In the genomic region with DNA sequence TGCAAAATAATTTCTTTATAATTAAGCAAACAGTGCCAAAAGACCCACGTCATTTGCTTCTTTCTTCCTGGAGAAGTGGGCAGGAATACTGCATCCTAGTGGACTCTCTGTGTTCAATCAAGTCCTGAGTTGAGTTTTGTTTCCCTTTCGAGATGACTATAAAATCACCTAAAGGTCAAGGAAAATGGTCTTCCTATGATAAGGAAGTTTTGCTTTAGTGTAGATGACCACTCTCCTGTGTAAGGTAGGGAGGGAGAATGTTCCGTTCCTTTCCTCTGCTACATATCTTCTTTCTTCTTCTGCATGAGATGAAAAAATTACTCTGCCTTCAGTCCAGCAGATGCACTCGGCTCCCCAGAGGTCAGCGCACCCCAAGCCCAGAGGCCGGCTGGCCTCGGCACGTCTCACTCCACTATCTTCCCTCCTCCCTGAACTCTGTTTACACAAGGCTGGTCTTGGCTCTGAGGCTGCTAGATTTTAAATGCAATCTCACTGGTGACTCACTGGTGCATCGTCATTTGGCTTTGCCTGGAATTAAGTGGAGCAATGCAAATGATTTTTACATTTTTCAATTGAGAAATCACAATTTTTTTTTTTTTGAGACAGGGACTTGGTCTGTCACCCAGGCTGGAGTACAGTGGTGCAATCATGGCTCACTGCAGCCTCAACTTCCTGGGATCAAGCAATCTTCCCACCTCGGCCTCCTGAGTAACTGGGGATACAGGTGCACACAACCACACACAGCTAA, we compare ENCODE assay signal across 1 cellular context.
TF ChIP-seq lines count a peak whose summit lies in the region.

No MANE protein-coding gene starts in this region.

TF ChIP-seq in HepG2, 621 proteins besides CTCF, POLR2A, EP300 and RAD21 (continued from another document and continues in another):
- TF ChIP-seq, protein P1, sequence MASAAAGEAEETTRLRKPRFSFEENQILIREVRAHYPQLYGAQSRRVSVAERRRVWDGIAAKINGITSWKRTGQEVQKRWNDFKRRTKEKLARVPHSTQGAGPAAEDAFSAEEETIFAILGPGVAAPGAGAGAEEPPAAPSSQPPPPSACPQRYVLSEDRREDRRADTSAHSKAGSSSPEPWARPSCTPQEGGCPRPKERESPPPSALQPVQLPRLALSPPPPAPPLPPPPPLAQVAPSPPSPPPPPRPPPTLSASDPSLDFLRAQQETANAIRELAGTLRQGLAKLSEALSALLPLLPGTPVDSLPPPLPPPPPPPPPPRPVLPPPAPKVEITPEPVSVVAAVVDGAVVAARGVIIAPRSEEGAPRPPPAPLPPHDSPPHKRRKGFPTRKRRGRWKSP (CRISPR knock-in tag; IDR thresholded peaks at IDR 0.05), result no peak
- TF ChIP-seq, protein P2, sequence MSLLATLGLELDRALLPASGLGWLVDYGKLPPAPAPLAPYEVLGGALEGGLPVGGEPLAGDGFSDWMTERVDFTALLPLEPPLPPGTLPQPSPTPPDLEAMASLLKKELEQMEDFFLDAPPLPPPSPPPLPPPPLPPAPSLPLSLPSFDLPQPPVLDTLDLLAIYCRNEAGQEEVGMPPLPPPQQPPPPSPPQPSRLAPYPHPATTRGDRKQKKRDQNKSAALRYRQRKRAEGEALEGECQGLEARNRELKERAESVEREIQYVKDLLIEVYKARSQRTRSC (CRISPR knock-in tag; IDR thresholded peaks at IDR 0.05; ENCODE audit: low read depth), result no peak
- TF ChIP-seq RXRA (CRISPR knock-in tag; IDR thresholded peaks at IDR 0.05) (peak; percentile 31; the same call in 1 of the 2 replicates), ZBTB38 (CRISPR knock-in tag; IDR thresholded peaks at IDR 0.05) (no peak), ZNF234 (CRISPR knock-in tag; conservative IDR thresholded peaks at IDR 0.05) (no peak), POGZ (CRISPR knock-in tag; IDR thresholded peaks at IDR 0.05) (peak; percentile 56), NKX3-1 (CRISPR knock-in tag; IDR thresholded peaks at IDR 0.05) (no peak), HOXA7 (CRISPR knock-in tag; IDR thresholded peaks at IDR 0.05) (no peak), ZNF430 (CRISPR knock-in tag; IDR thresholded peaks at IDR 0.05) (no peak), SAP130 (CRISPR knock-in tag; IDR thresholded peaks at IDR 0.05; ENCODE audit: low read depth) (peak; percentile 73), HNF4A (CRISPR knock-in tag; IDR thresholded peaks at IDR 0.05) (no peak), SP4 (CRISPR knock-in tag; IDR thresholded peaks at IDR 0.05) (0 out of 2 replicates have a peak, but pooled peaks have one; percentile 17), PTBP1 (IDR thresholded peaks at IDR 0.05; ENCODE audit: low read depth, low read length, poor library complexity, severe bottlenecking) (no peak), MEIS2 (CRISPR knock-in tag; IDR thresholded peaks at IDR 0.05) (no peak), SSRP1 (CRISPR knock-in tag; IDR thresholded peaks at IDR 0.05) (no peak), THAP11 (CRISPR knock-in tag; IDR thresholded peaks at IDR 0.05) (no peak), ZFYVE20 (CRISPR knock-in tag; IDR thresholded peaks at IDR 0.05; ENCODE audit: borderline replicate concordance, low read depth) (no peak), SMARCC2 (IDR thresholded peaks at IDR 0.05) (no peak), FOXK2 (IDR thresholded peaks at IDR 0.05) (no peak), SRY (CRISPR knock-in tag; IDR thresholded peaks at IDR 0.05) (no peak), NCOA1 (CRISPR knock-in tag; IDR thresholded peaks at IDR 0.05) (no peak), ZNF260 (CRISPR knock-in tag; IDR thresholded peaks at IDR 0.05; ENCODE audit: borderline replicate concordance, low read depth) (no peak), XBP1 (CRISPR knock-in tag; IDR thresholded peaks at IDR 0.05) (no peak), JARID2 (CRISPR knock-in tag; IDR thresholded peaks at IDR 0.05; ENCODE audit: insufficient replicate concordance) (no peak), TOPORS (CRISPR knock-in tag; IDR thresholded peaks at IDR 0.05) (no peak), ZSCAN29 (CRISPR knock-in tag; conservative IDR thresholded peaks at IDR 0.05) (no peak), ARNTL (CRISPR knock-in tag; IDR thresholded peaks at IDR 0.05) (no peak), SRSF1 (optimal IDR thresholded peaks at IDR 0.05; ENCODE audit: low read depth, low read length) (no peak), ZNF766 (CRISPR knock-in tag; IDR thresholded peaks at IDR 0.05; ENCODE audit: borderline replicate concordance) (no peak), FOXP1 (IDR thresholded peaks at IDR 0.05) (no peak), FOXP1 (CRISPR knock-in tag; IDR thresholded peaks at IDR 0.05) (peak; percentile 20; the same call in 1 of the 2 replicates), MAF1 (CRISPR knock-in tag; IDR thresholded peaks at IDR 0.05; ENCODE audit: borderline replicate concordance) (no peak), BRCA1 (CRISPR knock-in tag; IDR thresholded peaks at IDR 0.05) (no peak), IRF2 (CRISPR knock-in tag; IDR thresholded peaks at IDR 0.05) (peak; percentile 60; the same call in 1 of the 2 replicates), ZNF138 (CRISPR knock-in tag; IDR thresholded peaks at IDR 0.05; ENCODE audit: low read depth) (no peak)
- TF ChIP-seq, protein P3, sequence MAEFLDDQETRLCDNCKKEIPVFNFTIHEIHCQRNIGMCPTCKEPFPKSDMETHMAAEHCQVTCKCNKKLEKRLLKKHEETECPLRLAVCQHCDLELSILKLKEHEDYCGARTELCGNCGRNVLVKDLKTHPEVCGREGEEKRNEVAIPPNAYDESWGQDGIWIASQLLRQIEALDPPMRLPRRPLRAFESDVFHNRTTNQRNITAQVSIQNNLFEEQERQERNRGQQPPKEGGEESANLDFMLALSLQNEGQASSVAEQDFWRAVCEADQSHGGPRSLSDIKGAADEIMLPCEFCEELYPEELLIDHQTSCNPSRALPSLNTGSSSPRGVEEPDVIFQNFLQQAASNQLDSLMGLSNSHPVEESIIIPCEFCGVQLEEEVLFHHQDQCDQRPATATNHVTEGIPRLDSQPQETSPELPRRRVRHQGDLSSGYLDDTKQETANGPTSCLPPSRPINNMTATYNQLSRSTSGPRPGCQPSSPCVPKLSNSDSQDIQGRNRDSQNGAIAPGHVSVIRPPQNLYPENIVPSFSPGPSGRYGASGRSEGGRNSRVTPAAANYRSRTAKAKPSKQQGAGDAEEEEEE (CRISPR knock-in tag; IDR thresholded peaks at IDR 0.05; ENCODE audit: borderline replicate concordance), result no peak
- TF ChIP-seq, protein P4, sequence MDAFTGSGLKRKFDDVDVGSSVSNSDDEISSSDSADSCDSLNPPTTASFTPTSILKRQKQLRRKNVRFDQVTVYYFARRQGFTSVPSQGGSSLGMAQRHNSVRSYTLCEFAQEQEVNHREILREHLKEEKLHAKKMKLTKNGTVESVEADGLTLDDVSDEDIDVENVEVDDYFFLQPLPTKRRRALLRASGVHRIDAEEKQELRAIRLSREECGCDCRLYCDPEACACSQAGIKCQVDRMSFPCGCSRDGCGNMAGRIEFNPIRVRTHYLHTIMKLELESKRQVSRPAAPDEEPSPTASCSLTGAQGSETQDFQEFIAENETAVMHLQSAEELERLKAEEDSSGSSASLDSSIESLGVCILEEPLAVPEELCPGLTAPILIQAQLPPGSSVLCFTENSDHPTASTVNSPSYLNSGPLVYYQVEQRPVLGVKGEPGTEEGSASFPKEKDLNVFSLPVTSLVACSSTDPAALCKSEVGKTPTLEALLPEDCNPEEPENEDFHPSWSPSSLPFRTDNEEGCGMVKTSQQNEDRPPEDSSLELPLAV (CRISPR knock-in tag; conservative IDR thresholded peaks at IDR 0.05; ENCODE audit: low read depth), result no peak
- TF ChIP-seq, protein P5, sequence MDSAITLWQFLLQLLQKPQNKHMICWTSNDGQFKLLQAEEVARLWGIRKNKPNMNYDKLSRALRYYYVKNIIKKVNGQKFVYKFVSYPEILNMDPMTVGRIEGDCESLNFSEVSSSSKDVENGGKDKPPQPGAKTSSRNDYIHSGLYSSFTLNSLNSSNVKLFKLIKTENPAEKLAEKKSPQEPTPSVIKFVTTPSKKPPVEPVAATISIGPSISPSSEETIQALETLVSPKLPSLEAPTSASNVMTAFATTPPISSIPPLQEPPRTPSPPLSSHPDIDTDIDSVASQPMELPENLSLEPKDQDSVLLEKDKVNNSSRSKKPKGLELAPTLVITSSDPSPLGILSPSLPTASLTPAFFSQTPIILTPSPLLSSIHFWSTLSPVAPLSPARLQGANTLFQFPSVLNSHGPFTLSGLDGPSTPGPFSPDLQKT (CRISPR knock-in tag; IDR thresholded peaks at IDR 0.05; ENCODE audit: borderline replicate concordance), result no peak
- TF ChIP-seq, protein P6, sequence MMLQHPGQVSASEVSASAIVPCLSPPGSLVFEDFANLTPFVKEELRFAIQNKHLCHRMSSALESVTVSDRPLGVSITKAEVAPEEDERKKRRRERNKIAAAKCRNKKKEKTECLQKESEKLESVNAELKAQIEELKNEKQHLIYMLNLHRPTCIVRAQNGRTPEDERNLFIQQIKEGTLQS (CRISPR knock-in tag; IDR thresholded peaks at IDR 0.05), result 0 out of 2 replicates have a peak, but pooled peaks have one; percentile 51
- TF ChIP-seq, protein P7, sequence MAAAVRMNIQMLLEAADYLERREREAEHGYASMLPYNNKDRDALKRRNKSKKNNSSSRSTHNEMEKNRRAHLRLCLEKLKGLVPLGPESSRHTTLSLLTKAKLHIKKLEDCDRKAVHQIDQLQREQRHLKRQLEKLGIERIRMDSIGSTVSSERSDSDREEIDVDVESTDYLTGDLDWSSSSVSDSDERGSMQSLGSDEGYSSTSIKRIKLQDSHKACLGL (CRISPR knock-in tag; IDR thresholded peaks at IDR 0.05), result no peak
- TF ChIP-seq, protein P8, sequence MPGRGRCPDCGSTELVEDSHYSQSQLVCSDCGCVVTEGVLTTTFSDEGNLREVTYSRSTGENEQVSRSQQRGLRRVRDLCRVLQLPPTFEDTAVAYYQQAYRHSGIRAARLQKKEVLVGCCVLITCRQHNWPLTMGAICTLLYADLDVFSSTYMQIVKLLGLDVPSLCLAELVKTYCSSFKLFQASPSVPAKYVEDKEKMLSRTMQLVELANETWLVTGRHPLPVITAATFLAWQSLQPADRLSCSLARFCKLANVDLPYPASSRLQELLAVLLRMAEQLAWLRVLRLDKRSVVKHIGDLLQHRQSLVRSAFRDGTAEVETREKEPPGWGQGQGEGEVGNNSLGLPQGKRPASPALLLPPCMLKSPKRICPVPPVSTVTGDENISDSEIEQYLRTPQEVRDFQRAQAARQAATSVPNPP (CRISPR knock-in tag; IDR thresholded peaks at IDR 0.05), result no peak
- TF ChIP-seq, protein P9, sequence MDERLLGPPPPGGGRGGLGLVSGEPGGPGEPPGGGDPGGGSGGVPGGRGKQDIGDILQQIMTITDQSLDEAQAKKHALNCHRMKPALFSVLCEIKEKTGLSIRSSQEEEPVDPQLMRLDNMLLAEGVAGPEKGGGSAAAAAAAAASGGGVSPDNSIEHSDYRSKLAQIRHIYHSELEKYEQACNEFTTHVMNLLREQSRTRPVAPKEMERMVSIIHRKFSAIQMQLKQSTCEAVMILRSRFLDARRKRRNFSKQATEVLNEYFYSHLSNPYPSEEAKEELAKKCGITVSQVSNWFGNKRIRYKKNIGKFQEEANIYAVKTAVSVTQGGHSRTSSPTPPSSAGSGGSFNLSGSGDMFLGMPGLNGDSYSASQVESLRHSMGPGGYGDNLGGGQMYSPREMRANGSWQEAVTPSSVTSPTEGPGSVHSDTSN (CRISPR knock-in tag; IDR thresholded peaks at IDR 0.05), result no peak
- TF ChIP-seq, protein P10, sequence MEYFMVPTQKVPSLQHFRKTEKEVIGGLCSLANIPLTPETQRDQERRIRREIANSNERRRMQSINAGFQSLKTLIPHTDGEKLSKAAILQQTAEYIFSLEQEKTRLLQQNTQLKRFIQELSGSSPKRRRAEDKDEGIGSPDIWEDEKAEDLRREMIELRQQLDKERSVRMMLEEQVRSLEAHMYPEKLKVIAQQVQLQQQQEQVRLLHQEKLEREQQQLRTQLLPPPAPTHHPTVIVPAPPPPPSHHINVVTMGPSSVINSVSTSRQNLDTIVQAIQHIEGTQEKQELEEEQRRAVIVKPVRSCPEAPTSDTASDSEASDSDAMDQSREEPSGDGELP (IDR thresholded peaks at IDR 0.05; ENCODE audit: borderline replicate concordance, low read depth), result no peak
- TF ChIP-seq, protein P11, sequence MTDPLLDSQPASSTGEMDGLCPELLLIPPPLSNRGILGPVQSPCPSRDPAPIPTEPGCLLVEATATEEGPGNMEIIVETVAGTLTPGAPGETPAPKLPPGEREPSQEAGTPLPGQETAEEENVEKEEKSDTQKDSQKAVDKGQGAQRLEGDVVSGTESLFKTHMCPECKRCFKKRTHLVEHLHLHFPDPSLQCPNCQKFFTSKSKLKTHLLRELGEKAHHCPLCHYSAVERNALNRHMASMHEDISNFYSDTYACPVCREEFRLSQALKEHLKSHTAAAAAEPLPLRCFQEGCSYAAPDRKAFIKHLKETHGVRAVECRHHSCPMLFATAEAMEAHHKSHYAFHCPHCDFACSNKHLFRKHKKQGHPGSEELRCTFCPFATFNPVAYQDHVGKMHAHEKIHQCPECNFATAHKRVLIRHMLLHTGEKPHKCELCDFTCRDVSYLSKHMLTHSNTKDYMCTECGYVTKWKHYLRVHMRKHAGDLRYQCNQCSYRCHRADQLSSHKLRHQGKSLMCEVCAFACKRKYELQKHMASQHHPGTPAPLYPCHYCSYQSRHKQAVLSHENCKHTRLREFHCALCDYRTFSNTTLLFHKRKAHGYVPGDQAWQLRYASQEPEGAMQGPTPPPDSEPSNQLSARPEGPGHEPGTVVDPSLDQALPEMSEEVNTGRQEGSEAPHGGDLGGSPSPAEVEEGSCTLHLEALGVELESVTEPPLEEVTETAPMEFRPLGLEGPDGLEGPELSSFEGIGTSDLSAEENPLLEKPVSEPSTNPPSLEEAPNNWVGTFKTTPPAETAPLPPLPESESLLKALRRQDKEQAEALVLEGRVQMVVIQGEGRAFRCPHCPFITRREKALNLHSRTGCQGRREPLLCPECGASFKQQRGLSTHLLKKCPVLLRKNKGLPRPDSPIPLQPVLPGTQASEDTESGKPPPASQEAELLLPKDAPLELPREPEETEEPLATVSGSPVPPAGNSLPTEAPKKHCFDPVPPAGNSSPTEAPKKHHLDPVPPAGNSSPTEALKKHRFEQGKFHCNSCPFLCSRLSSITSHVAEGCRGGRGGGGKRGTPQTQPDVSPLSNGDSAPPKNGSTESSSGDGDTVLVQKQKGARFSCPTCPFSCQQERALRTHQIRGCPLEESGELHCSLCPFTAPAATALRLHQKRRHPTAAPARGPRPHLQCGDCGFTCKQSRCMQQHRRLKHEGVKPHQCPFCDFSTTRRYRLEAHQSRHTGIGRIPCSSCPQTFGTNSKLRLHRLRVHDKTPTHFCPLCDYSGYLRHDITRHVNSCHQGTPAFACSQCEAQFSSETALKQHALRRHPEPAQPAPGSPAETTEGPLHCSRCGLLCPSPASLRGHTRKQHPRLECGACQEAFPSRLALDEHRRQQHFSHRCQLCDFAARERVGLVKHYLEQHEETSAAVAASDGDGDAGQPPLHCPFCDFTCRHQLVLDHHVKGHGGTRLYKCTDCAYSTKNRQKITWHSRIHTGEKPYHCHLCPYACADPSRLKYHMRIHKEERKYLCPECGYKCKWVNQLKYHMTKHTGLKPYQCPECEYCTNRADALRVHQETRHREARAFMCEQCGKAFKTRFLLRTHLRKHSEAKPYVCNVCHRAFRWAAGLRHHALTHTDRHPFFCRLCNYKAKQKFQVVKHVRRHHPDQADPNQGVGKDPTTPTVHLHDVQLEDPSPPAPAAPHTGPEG (CRISPR knock-in tag; IDR thresholded peaks at IDR 0.05), result no peak
